ENCODE assay signal across 15 cellular contexts in the genomic region with DNA sequence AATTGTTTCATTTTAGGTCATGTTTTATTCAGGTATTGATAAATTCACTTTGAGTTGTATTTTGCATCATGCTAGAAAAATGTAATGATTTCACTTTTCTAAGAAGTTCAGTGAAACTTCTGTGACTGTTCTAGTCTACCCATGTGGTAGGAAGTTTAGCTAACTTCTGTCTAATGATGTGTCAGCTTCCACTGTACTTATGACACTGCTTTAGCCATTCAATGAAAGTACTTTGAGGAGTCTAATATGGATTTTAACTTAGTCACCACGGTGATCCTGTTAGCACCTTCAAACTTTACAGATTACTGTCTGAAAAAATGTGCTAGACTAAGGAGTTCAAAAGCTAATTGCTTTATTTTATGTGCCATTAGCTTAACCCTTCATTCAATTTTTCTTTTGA.
"Had no signal": no experiment of that assay in that cellular context is flagged by ENCODE, and none has a peak within 500 bp of the region (broad histone marks: within the 10 kb centered on the region; RNA-seq: fewer than 3 reads in every experiment).

No MANE protein-coding gene starts in this region.

- H3K27ac ChIP-seq: body of pancreas, heart right ventricle, parathyroid adenoma had no signal

- DNase-seq: activated CD4-positive, alpha-beta T cell treated with anti-CD3 and anti-CD28 coated beads, Interleukin-2, amount 50 U/mL, for 4 hours; activated CD4-positive, CD25-positive, alpha-beta regulatory T cell treated with anti-CD3 and anti-CD28 coated beads, Interleukin-2, amount 50 U/mL, for 72 hours; activated naive CD4-positive, alpha-beta T cell treated with anti-CD3 and anti-CD28 coated beads for 36 hours; activated naive CD8-positive, alpha-beta T cell treated with anti-CD3 and anti-CD28 coated beads, Interleukin-2, amount 50 U/mL, for 24 hours; body of pancreas; effector memory CD4-positive, alpha-beta T cell; heart right ventricle; left colon; mucosa of descending colon; naive thymus-derived CD4-positive, alpha-beta T cell; stimulated activated CD4-positive, alpha-beta T cell treated with anti-CD3 and anti-CD28 coated beads, Interleukin-2, amount 100 ng/mL, for 48 hours; T-helper 1 cell; T1000 had no signal

- H3K4me1 ChIP-seq: body of pancreas, heart right ventricle, parathyroid adenoma had no signal

- H3K36me3 ChIP-seq: heart right ventricle had no signal

- H3K4me3 ChIP-seq: body of pancreas, heart right ventricle, mucosa of descending colon had no signal

- H3K9me3 ChIP-seq: body of pancreas had no signal

- ATAC-seq: activated naive CD8-positive, alpha-beta T cell treated with anti-CD3 and anti-CD28 coated beads, Interleukin-2, amount 50 U/mL, for 24 hours; body of pancreas; heart right ventricle; left colon; mucosa of descending colon; naive thymus-derived CD4-positive, alpha-beta T cell; stimulated activated memory B cell treated with anti-CD40 and anti-IgM and Interleukin-4, amounts not matched to agents 10 μg/mL and 1 μg/mL and 100 μg/mL, for 72 hours had no signal

- H3K27me3 ChIP-seq: body of pancreas, heart right ventricle had no signal
